ENCODE assay signal across 20 cellular contexts in the genomic region with DNA sequence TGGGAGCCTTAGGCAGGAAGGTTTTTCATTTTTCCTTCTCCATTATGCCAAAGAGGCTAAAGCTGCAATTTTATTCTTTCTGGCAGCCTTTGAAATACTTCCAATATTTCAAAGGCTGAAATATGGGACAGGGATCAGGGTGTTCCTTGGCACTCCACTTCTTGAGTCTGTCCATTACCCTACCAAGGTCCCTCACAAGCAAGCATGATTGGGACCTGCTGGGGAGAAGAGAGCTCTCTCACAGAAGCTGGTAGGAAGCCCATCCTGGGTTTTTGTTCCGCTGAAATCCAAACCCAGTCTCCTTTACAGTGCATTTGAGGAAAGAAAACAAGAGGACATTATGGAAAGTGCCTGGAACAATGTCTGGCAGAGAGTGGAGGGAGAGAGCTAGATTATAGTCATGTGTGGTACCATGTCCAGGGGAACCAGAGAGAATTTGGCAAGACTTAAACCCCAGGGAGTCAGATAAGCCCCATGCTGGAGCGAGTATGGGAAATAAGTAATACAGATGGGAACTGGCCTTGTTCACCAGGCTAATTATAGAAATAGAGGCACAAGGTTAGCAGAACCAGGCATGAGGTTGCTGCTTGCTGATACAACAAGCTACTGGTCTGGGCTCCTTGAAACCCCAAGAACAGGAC.
"Had no signal": no experiment of that assay in that cellular context is flagged by ENCODE, and none has a peak within 500 bp of the region (broad histone marks: within the 10 kb centered on the region; RNA-seq: fewer than 3 reads in every experiment).

No MANE protein-coding gene starts in this region.

- H3K9me3 ChIP-seq: lower lobe of right lung, pancreas, psoas muscle, suprapubic skin, thoracic aorta, tibial artery, upper lobe of right lung had no signal

- H3K36me3 ChIP-seq: lower lobe of right lung, pancreas, suprapubic skin, thoracic aorta, tibial artery, upper lobe of right lung had no signal

- H3K4me1 ChIP-seq: lower lobe of right lung, pancreas, psoas muscle, suprapubic skin, tibial artery, upper lobe of right lung had no signal

- H3K4me3 ChIP-seq: lower lobe of right lung, pancreas, psoas muscle, skin epidermis, suprapubic skin, thoracic aorta, tibial artery, upper lobe of right lung had no signal

- DNase-seq: hypothalamus; immature natural killer cell; kidney; lower lobe of right lung; mammary epithelial cell; mesenchymal stem cell; naive thymus-derived CD8-positive, alpha-beta T cell; nucleus accumbens; pancreas; psoas muscle; stimulated activated CD4-positive, alpha-beta T cell treated with anti-CD3 and anti-CD28 coated beads, Interleukin-4, amount 100 ng/mL, for 24 hours; stimulated activated naive CD4-positive, alpha-beta T cell; tibial artery; trophoblast cell; upper lobe of right lung had no signal

- H3K27me3 ChIP-seq: pancreas, suprapubic skin, tibial artery, upper lobe of right lung had no signal

- H3K27ac ChIP-seq: lower lobe of right lung, pancreas, psoas muscle, skin epidermis, suprapubic skin, thoracic aorta, tibial artery, upper lobe of right lung had no signal

- ATAC-seq: lower lobe of right lung; naive thymus-derived CD8-positive, alpha-beta T cell; pancreas; psoas muscle; sciatic nerve; stimulated activated effector memory CD8-positive, alpha-beta T cell treated with anti-CD3 and anti-CD28 coated beads, Interleukin-12 subunit alpha, Interleukin-12 subunit beta, amount 100 ng/mL, for 72 hours; upper lobe of right lung had no signal
